1 cellular context compared by ENCODE assay signal in the genomic region with DNA sequence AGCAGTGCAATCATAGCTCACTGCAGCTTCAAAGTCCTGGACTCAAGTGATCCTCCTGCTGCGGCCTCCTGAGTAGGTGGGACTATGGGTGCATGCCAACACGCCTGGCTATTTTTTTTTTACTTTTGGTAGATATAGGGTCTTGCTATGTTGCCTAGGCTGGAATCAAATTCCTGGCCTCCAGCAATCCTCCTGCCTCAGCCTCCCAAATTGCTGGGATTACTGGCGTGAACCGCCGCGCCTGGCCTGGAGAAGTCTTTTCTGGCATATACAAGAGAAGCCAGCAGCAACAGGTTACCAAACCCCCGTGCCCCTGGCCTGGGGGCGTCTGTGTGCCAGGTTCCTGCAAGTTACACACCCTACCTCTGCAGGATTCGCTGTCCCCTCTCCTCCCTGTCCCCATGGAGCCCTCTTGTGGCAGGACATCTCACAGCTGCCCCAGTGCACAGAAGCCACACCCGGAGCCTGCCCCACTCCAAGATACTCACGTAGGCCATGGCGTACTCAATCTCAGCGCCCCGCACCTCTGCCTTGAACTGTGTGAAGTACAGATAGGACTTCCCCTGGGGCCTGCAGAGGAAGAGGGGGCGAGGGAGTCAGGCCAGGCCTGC.
TF ChIP-seq lines count a peak whose summit lies in the region.

No MANE protein-coding gene starts in this region.

TF ChIP-seq in HepG2, 621 proteins besides CTCF, POLR2A, EP300 and RAD21 (continued from another document):
- TF ChIP-seq, protein P1, sequence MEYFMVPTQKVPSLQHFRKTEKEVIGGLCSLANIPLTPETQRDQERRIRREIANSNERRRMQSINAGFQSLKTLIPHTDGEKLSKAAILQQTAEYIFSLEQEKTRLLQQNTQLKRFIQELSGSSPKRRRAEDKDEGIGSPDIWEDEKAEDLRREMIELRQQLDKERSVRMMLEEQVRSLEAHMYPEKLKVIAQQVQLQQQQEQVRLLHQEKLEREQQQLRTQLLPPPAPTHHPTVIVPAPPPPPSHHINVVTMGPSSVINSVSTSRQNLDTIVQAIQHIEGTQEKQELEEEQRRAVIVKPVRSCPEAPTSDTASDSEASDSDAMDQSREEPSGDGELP (IDR thresholded peaks at IDR 0.05; ENCODE audit: borderline replicate concordance, low read depth), result peak; percentile 18; the same call in 1 of the 2 replicates
- TF ChIP-seq, protein P2, sequence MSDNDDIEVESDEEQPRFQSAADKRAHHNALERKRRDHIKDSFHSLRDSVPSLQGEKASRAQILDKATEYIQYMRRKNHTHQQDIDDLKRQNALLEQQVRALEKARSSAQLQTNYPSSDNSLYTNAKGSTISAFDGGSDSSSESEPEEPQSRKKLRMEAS (IDR thresholded peaks at IDR 0.05), result no peak
